30 cellular contexts compared by ENCODE assay signal in genomic region chr2:50712569-50712968, GRCh38.
"Had no signal": no experiment of that assay in that cellular context is flagged by ENCODE, and none has a peak within 500 bp of the region (broad histone marks: within the 10 kb centered on the region; RNA-seq: fewer than 3 reads in every experiment).

No MANE protein-coding gene starts in this region.

- H3K4me3 ChIP-seq: adrenal gland, body of pancreas, breast epithelium, cardiac muscle cell, colonic mucosa, dorsolateral prefrontal cortex, heart left ventricle had no signal

- H3K4me1 ChIP-seq: adrenal gland, body of pancreas, breast epithelium, colonic mucosa, heart left ventricle had no signal

- DNase-seq: activated CD4-positive, alpha-beta memory T cell treated with anti-CD3 and anti-CD28 coated beads for 36 hours; activated CD4-positive, alpha-beta T cell treated with anti-CD3 and anti-CD28 coated beads for 36 hours; activated CD4-positive, alpha-beta T cell treated with anti-CD3 and anti-CD28 coated beads, Interleukin-2, amount 10 ng/mL, durations not matched to agents 24 days and 14 days; activated CD4-positive, CD25-positive, alpha-beta regulatory T cell; activated CD4-positive, CD25-positive, alpha-beta regulatory T cell treated with anti-CD3 and anti-CD28 coated beads, Interleukin-2, amount 50 U/mL, for 72 hours; activated CD8-positive, alpha-beta memory T cell treated with anti-CD3 and anti-CD28 coated beads, Interleukin-2, amount 10 ng/mL, durations not matched to agents 7 days and 5 days; activated CD8-positive, alpha-beta memory T cell treated with anti-CD3 and anti-CD28 coated beads, Interleukin-2, amount 50 U/mL, for 4 hours; activated CD8-positive, alpha-beta T cell treated with anti-CD3 and anti-CD28 coated beads, Interleukin-2, amount 10 ng/mL, durations not matched to agents 7 days and 5 days; activated effector memory CD4-positive, alpha-beta T cell treated with anti-CD3 and anti-CD28 coated beads, Interleukin-2, amount 50 U/mL, for 16 hours; activated naive CD4-positive, alpha-beta T cell treated with anti-CD3 and anti-CD28 coated beads for 36 hours; activated naive CD8-positive, alpha-beta T cell treated with anti-CD3 and anti-CD28 coated beads for 36 hours; activated naive CD8-positive, alpha-beta T cell treated with anti-CD3 and anti-CD28 coated beads, Interleukin-2, amount 50 U/mL, for 24 hours; activated T-cell treated with anti-CD3 and anti-CD28 coated beads, Interleukin-2, amount 50 U/mL, for 1 hour; activated T-cell treated with anti-CD3 and anti-CD28 coated beads, Interleukin-2, amount 50 U/mL, for 48 hours; adrenal gland; amygdala; aorta; body of pancreas; central memory CD4-positive, alpha-beta T cell; colonic mucosa; effector memory CD4-positive, alpha-beta T cell; endodermal cell; foreskin fibroblast; glutamatergic neuron; heart left ventricle; T-helper 2 cell had no signal

- H3K9me3 ChIP-seq: adrenal gland, body of pancreas, breast epithelium, colonic mucosa, heart left ventricle had no signal

- H3K36me3 ChIP-seq: adrenal gland, breast epithelium, cardiac muscle cell, colonic mucosa, heart left ventricle had no signal

- H3K27me3 ChIP-seq: adrenal gland, body of pancreas, breast epithelium, cardiac muscle cell, colonic mucosa, dorsolateral prefrontal cortex, heart left ventricle had no signal

- ATAC-seq: activated CD4-positive, alpha-beta T cell treated with anti-CD3 and anti-CD28 coated beads for 36 hours; activated CD8-positive, alpha-beta memory T cell treated with anti-CD3 and anti-CD28 coated beads, Interleukin-2, amount 10 ng/mL, durations not matched to agents 7 days and 5 days; activated CD8-positive, alpha-beta T cell treated with anti-CD3 and anti-CD28 coated beads, Interleukin-2, amount 10 ng/mL, durations not matched to agents 7 days and 5 days; activated naive CD8-positive, alpha-beta T cell treated with anti-CD3 and anti-CD28 coated beads, Interleukin-2, amount 50 U/mL, for 24 hours; body of pancreas; esophagus mucosa; heart left ventricle had no signal

- H3K27ac ChIP-seq: adrenal gland, body of pancreas, breast epithelium, cardiac muscle cell, colonic mucosa, heart left ventricle had no signal
